18 cellular contexts compared by ENCODE assay signal in the genomic region with DNA sequence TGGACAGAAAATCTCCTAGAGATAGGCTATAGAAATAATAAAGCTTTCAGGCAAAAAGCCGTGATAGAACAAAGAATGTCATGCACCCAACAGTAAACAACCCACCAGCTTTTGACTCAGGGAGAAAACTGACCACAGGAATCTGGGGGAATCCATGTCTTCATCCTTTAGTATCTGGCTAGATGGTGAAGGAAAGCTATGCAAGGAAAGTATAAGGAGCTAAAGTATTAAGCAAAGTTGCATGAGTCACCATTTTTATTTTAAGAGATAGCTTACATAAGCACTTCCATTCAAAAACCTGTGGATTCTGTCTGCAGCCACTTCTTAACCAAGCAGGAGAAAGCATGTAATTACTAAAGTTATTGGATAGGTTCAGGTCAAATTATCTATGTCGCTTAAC.
DNase-seq lines count a peak whose midpoint lies in the region; ATAC-seq and TF ChIP-seq lines count a peak whose summit lies in the region.
"Had no signal": no experiment of that assay in that cellular context is flagged by ENCODE, and none has a peak within 500 bp of the region (broad histone marks: within the 10 kb centered on the region; RNA-seq: fewer than 3 reads in every experiment).

No MANE protein-coding gene starts in this region.

- no peak overlapping the region for H3K27ac Mint-ChIP-seq in activated T-cell treated with anti-CD3 and anti-CD28 coated beads, Interleukin-2, amount 50 U/mL, for 72 hours
- H3K27ac Mint-ChIP-seq: naive B cell, type B pancreatic cell had no signal

- peaks cover 2 to 7% of the 10 kb centered on the region in 2 donors for H3K9me3 Mint-ChIP-seq in activated T-cell treated with anti-CD3 and anti-CD28 coated beads, Interleukin-2, amount 50 U/mL, for 72 hours
- H3K9me3 Mint-ChIP-seq: naive B cell, type B pancreatic cell had no signal

- no peaks in the 10 kb centered on the region for H3K4me1 Mint-ChIP-seq in activated T-cell treated with anti-CD3 and anti-CD28 coated beads, Interleukin-2, amount 50 U/mL, for 72 hours (ENCODE audit: low read depth)
- H3K4me1 Mint-ChIP-seq: naive B cell had no signal

- no peaks in the 10 kb centered on the region for H3F3A ChIP-seq in GM23248 (ENCODE audit: insufficient read depth)

- DNase-seq in GM23248 = peak; percentile 27
- no peak for DNase-seq in RWPE2 (ENCODE audit: low spot score)
- DNase-seq in epithelial cell of proximal tubule (ENCODE audit: low read depth) = peak; percentile 4
- peak; percentile 34 for DNase-seq in putamen (ENCODE audit: low spot score)
- no peak for DNase-seq in activated T-cell treated with anti-CD3 and anti-CD28 coated beads, Interleukin-2, amount 50 U/mL, for 72 hours
- no peak for DNase-seq in WERI-Rb-1
- no peak for DNase-seq in NCI-H748 (lab: John Stamatoyannopoulos, UW; ENCODE audit: unreplicated experiment)
- DNase-seq: activated CD8-positive, alpha-beta memory T cell treated with anti-CD3 and anti-CD28 coated beads for 24 hours; activated effector memory CD4-positive, alpha-beta T cell treated with anti-CD3 and anti-CD28 coated beads, Interleukin-2, amount 50 U/mL, for 16 hours; DMS79; naive B cell; NCI-H510A; stimulated activated CD4-positive, alpha-beta T cell treated with anti-CD3 and anti-CD28 coated beads, Interleukin-2, amount 100 ng/mL, for 48 hours had no signal

- H3K27me3 Mint-ChIP-seq in activated T-cell treated with anti-CD3 and anti-CD28 coated beads, Interleukin-2, amount 50 U/mL, for 72 hours (ENCODE audit: low read depth) = no peaks in the 10 kb centered on the region
- H3K27me3 Mint-ChIP-seq: naive B cell, type B pancreatic cell had no signal

- H3K4me1 ChIP-seq in GM23248 (ENCODE audit: insufficient read depth) (no peaks in the 10 kb centered on the region), RWPE2 (ENCODE audit: insufficient read depth, poor library complexity, severe bottlenecking) (no peaks in the 10 kb centered on the region)
- H3K4me1 ChIP-seq: BLaER1, prostate gland had no signal

- H3K36me3 ChIP-seq in GM23248 (ENCODE audit: low read depth) = no peaks in the 10 kb centered on the region
- H3K36me3 ChIP-seq in RWPE2 (ENCODE audit: low read depth) = no peaks in the 10 kb centered on the region
- H3K36me3 ChIP-seq in WERI-Rb-1 = no peaks in the 10 kb centered on the region
- H3K36me3 ChIP-seq: BLaER1, cardiac muscle cell, prostate gland had no signal

- no peak overlapping the region for H3K4me2 ChIP-seq in GM23248 (ENCODE audit: unreplicated experiment)
- H3K4me2 ChIP-seq: BLaER1 had no signal

- H3K4me3 ChIP-seq in GM23248 = no peak overlapping the region
- no peak overlapping the region for H3K4me3 ChIP-seq in RWPE2 (ENCODE audit: severe bottlenecking)
- no peak overlapping the region for H3K4me3 ChIP-seq in epithelial cell of proximal tubule (ENCODE audit: low read depth, low read length)
- no peak overlapping the region for H3K4me3 ChIP-seq in WERI-Rb-1 (ENCODE audit: low read depth, low read length)
- H3K4me3 ChIP-seq: BLaER1, cardiac muscle cell, prostate gland had no signal

- H3K4me3 Mint-ChIP-seq in activated T-cell treated with anti-CD3 and anti-CD28 coated beads, Interleukin-2, amount 50 U/mL, for 72 hours = no peak overlapping the region
- H3K4me3 Mint-ChIP-seq: naive B cell, type B pancreatic cell had no signal

- in situ Hi-C loops in GM23248 (cut with MboI) = no loop called here

- no peaks in the 10 kb centered on the region for H4K20me1 ChIP-seq in GM23248 (ENCODE audit: insufficient read depth)
- H4K20me1 ChIP-seq: BLaER1 had no signal

- H3K9ac ChIP-seq in GM23248 = no peak overlapping the region
- H3K9ac ChIP-seq: BLaER1 had no signal

- no peaks in the 10 kb centered on the region for H3K79me2 ChIP-seq in GM23248 (ENCODE audit: insufficient read depth)

- no peaks in the 10 kb centered on the region for H3K9me3 ChIP-seq in GM23248 (ENCODE audit: low read depth)
- H3K9me3 ChIP-seq in RWPE2 (ENCODE audit: severe bottlenecking) = no peaks in the 10 kb centered on the region
- H3K9me3 ChIP-seq in WERI-Rb-1 (ENCODE audit: severe bottlenecking) = no peaks in the 10 kb centered on the region
- H3K9me3 ChIP-seq: BLaER1, prostate gland had no signal

- H3K27ac ChIP-seq in GM23248 = no peak overlapping the region
- no peak overlapping the region for H3K27ac ChIP-seq in RWPE2 (ENCODE audit: poor library complexity, severe bottlenecking)
- no peak overlapping the region for H3K27ac ChIP-seq in WERI-Rb-1
- H3K27ac ChIP-seq: BLaER1, cardiac muscle cell, prostate gland had no signal

- peak; percentile 21; the same call in 1 of the 3 replicates for ATAC-seq in RWPE2 (ENCODE audit: low read depth)
- ATAC-seq in activated T-cell treated with anti-CD3 and anti-CD28 coated beads, Interleukin-2, amount 50 U/mL, for 72 hours (replicated peaks in 1 of 2) = no peak
- no peak for ATAC-seq in GM21576 (IDR thresholded peaks at IDR 0.05; ENCODE audit: unreplicated experiment)

- H3K36me3 Mint-ChIP-seq in activated T-cell treated with anti-CD3 and anti-CD28 coated beads, Interleukin-2, amount 50 U/mL, for 72 hours (ENCODE audit: insufficient read depth in 2 of 2) = no peaks in the 10 kb centered on the region
- H3K36me3 Mint-ChIP-seq: naive B cell, type B pancreatic cell had no signal

- H3K27me3 ChIP-seq in GM23248 (replicated peaks; ENCODE audit: insufficient read depth) (no peaks in the 10 kb centered on the region), RWPE2 (ENCODE audit: insufficient read depth, poor library complexity, severe bottlenecking) (no peaks in the 10 kb centered on the region), WERI-Rb-1 (ENCODE audit: insufficient read depth, low read depth, severe bottlenecking) (no peaks in the 10 kb centered on the region)
- H3K27me3 ChIP-seq: BLaER1, cardiac muscle cell had no signal

- TF ChIP-seq CTCF in RWPE2 (IDR thresholded peaks at IDR 0.05; ENCODE audit: poor library complexity, severe bottlenecking) (no peak), epithelial cell of proximal tubule (conservative IDR thresholded peaks at IDR 0.05; ENCODE audit: low read depth, low read length) (no peak), WERI-Rb-1 (IDR thresholded peaks at IDR 0.05; ENCODE audit: low read depth, low read length) (no peak)

- no peaks in the 10 kb centered on the region for H3K9me2 ChIP-seq in GM23248 (ENCODE audit: insufficient read depth)

- WGBS in GM23248 (ENCODE audit: low coverage in 1 of 2, low lambda C conversion rate in 2 of 2, missing lambda C conversion rate in 2 of 2), 2 experiments = 45 to 57% methylated on average over 2 of the region's 2 CpGs

- no peak overlapping the region for H2AFZ ChIP-seq in GM23248

Comparison
In these comparisons a context has a peak if more than half of its experiments do, and no peak if none do; other contexts are left out.
1. DNase-seq: peak in GM23248 (single experiment), epithelial cell of proximal tubule (single experiment) and putamen (single experiment); none in RWPE2 (single experiment), activated T-cell treated with anti-CD3 and anti-CD28 coated beads, Interleukin-2, amount 50 U/mL, for 72 hours (0 of 2), WERI-Rb-1 (single experiment) and NCI-H748 (single experiment).